ENCODE assay signal across 27 cellular contexts in the genomic region with DNA sequence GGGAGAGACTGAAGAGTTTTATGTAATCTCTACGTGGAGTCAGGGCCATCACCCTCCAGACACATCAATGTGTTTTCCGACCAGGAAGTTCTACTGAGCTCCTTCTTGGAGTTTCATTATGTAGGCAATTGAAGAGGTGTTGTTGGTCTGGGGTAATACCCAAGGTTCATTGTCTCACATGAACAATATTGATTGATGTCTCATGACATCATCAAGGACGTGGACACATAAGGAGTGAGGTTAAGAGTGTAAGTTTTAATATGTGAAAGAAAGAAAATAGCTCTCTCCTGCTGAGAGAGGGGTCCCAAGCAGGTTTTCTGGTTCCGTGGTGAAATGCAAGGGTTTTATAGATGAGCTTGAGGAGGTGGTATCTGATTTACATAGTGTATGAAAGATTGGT.
"Had no signal": no experiment of that assay in that cellular context is flagged by ENCODE, and none has a peak within 500 bp of the region (broad histone marks: within the 10 kb centered on the region; RNA-seq: fewer than 3 reads in every experiment).

No MANE protein-coding gene starts in this region.

- H3K4me1 ChIP-seq: colonic mucosa, esophagus muscularis mucosa, esophagus squamous epithelium, foreskin keratinocyte, gastrocnemius medialis, gastroesophageal sphincter, heart left ventricle had no signal

- H3K36me3 ChIP-seq: colonic mucosa, esophagus muscularis mucosa, esophagus squamous epithelium, gastrocnemius medialis, gastroesophageal sphincter, heart left ventricle had no signal

- ATAC-seq: effector memory CD8-positive, alpha-beta T cell; esophagus mucosa; foreskin keratinocyte; gastrocnemius medialis; gastroesophageal sphincter; heart left ventricle had no signal

- FAIRE-seq: colon, endometrium, endothelial cell of umbilical vein, frontal cortex had no signal

- H3K4me3 Mint-ChIP-seq: dendritic cell treated with granulocyte-macrophage colony-stimulating factor and Interleukin-4, amounts not matched to agents 40 ng/mL and 50 ng/mL, for 4 days; effector memory CD8-positive, alpha-beta T cell; endodermal cell had no signal

- H3K27me3 ChIP-seq: colonic mucosa, esophagus muscularis mucosa, esophagus squamous epithelium, foreskin keratinocyte, gastrocnemius medialis, gastroesophageal sphincter had no signal

- H3K27ac ChIP-seq: colonic mucosa, coronary artery, dorsolateral prefrontal cortex, epithelial cell of prostate, esophagus muscularis mucosa, esophagus squamous epithelium, foreskin keratinocyte, gastrocnemius medialis, gastroesophageal sphincter, heart left ventricle had no signal

- H3K27me3 Mint-ChIP-seq: dendritic cell treated with granulocyte-macrophage colony-stimulating factor and Interleukin-4, amounts not matched to agents 40 ng/mL and 50 ng/mL, for 4 days; effector memory CD8-positive, alpha-beta T cell had no signal

- H3K27ac Mint-ChIP-seq: dendritic cell treated with granulocyte-macrophage colony-stimulating factor and Interleukin-4, amounts not matched to agents 40 ng/mL and 50 ng/mL, for 4 days; effector memory CD8-positive, alpha-beta T cell; endodermal cell had no signal

- H3K9me3 ChIP-seq: colonic mucosa, esophagus muscularis mucosa, esophagus squamous epithelium, gastrocnemius medialis, gastroesophageal sphincter, heart left ventricle had no signal

- DNase-seq: colonic mucosa; cortex of kidney; dermis blood vessel endothelial cell; dorsolateral prefrontal cortex; effector CD4-positive, alpha-beta T cell; effector CD8-positive, alpha-beta T cell; effector memory CD4-positive, alpha-beta T cell; effector memory CD8-positive, alpha-beta T cell; endodermal cell; esophagus squamous epithelium; foreskin fibroblast; foreskin keratinocyte; foreskin melanocyte; gastrocnemius medialis; glutamatergic neuron; head of caudate nucleus; heart left ventricle had no signal

- H3K9me3 Mint-ChIP-seq: endodermal cell had no signal

- H3K4me3 ChIP-seq: colonic mucosa, coronary artery, dorsolateral prefrontal cortex, esophagus muscularis mucosa, esophagus squamous epithelium, gastrocnemius medialis, gastroesophageal sphincter, heart left ventricle had no signal
